ENCODE assay signal across 14 cellular contexts in the genomic region with DNA sequence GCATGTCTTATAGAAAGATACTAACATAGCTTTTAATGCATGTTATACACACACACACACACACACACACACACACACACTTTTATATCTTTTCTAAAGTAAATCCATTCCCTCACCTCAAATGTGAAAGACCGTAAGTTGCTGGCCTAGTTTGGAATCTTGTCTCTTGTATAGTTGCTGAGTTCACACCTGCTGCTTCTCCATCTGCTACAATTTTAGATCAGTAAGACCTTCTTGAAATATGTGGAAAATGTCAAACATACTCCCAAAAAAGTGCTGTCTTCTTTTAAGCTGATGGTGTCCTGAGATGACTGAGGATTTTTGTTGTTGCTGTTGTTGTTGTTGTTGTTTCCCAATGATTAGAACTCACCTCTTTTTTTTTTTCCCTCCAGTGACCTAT.
DNase-seq lines count a peak whose midpoint lies in the region; TF ChIP-seq lines count a peak whose summit lies in the region.
"Had no signal": no experiment of that assay in that cellular context is flagged by ENCODE, and none has a peak within 500 bp of the region (broad histone marks: within the 10 kb centered on the region; RNA-seq: fewer than 3 reads in every experiment).

No MANE protein-coding gene starts in this region.

- DNase-seq in NCI-H69 (lab: John Stamatoyannopoulos, UW) (peak; percentile 19), cerebellar cortex (ENCODE audit: low spot score) (peak; percentile 54), ureter (ENCODE audit: low spot score) (no peak)
- no peak for DNase-seq in activated naive CD4-positive, alpha-beta T cell (lab: John Stamatoyannopoulos, UW)
- no peak for DNase-seq in activated CD4-positive, alpha-beta T cell treated with anti-CD3 and anti-CD28 coated beads for 48 hours
- DNase-seq: C1 segment of cervical spinal cord; Calu3; CD4-positive, alpha-beta memory T cell; COR-L47; DMS79; EL; H7; HCEC 1CT had no signal

- H3K27ac Mint-ChIP-seq in nephron = peak overlapping the region in 2 of 3 experiments; percentile 13 to 77
- H3K27ac Mint-ChIP-seq: CD4-positive, alpha-beta memory T cell had no signal

- H3K4me3 Mint-ChIP-seq in nephron = no peak overlapping the region
- H3K4me3 Mint-ChIP-seq: CD4-positive, alpha-beta memory T cell had no signal

- no peaks in the 10 kb centered on the region for H3K36me3 Mint-ChIP-seq in nephron (ENCODE audit: low read depth)
- H3K36me3 Mint-ChIP-seq: CD4-positive, alpha-beta memory T cell had no signal

- no peaks in the 10 kb centered on the region for H3K9me3 Mint-ChIP-seq in nephron
- H3K9me3 Mint-ChIP-seq: CD4-positive, alpha-beta memory T cell had no signal

- TF ChIP-seq CTCF in nephron (IDR thresholded peaks at IDR 0.05; ENCODE audit: unreplicated experiment in 3 of 3) = no peak

- H3K27me3 Mint-ChIP-seq in nephron (ENCODE audit: low read depth) = no peaks in the 10 kb centered on the region

- peaks cover 34% of the 10 kb centered on the region for H3K4me1 Mint-ChIP-seq in nephron
- H3K4me1 Mint-ChIP-seq: CD4-positive, alpha-beta memory T cell had no signal

Comparison
In these comparisons a context has a peak if more than half of its experiments do, and no peak if none do; other contexts are left out.
1. DNase-seq: peak in NCI-H69 (single experiment) and cerebellar cortex (single experiment); none in ureter (single experiment), activated naive CD4-positive, alpha-beta T cell (0 of 4) and activated CD4-positive, alpha-beta T cell treated with anti-CD3 and anti-CD28 coated beads for 48 hours (single experiment).